16 cellular contexts compared by ENCODE assay signal in the genomic region with DNA sequence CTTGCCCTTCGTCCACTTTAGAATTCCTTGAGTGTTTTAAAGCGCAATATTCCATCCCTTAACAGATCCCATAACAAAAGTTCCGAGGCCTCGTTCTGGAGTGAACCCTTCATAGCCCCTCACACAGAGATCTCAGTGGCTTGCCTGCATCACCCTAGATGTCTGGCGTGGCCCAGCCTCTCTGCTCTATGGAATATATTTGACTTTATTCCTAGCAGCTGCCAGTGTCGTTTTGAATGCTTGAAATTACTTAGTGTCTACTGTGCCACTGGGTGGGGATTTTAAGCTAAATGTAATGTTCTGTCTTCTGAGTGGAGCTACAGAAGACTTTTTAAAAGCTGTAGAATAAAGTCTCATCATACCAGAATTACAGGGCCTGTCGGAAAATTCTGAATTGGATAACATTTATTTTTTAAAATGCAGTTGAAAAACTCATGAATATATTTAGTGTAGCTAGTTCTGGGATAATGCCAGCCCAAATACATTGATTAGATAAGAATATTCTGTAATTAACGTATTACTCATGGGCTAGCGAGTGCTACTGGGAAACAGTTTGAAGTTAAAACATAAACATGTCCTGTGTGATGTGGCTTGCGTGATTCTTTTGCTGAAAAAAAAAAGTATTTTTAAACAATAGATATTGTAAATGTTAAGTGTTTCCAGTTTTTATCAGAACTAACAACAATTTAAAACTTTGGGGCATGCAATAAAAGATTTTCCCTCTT.
A peak's percentile ranks its signal among the peaks of the same experiment; 100 is the strongest.
DNase-seq lines count a peak whose midpoint lies in the region; ATAC-seq, FAIRE-seq and TF ChIP-seq lines count a peak whose summit lies in the region.
"Had no signal": no experiment of that assay in that cellular context is flagged by ENCODE, and none has a peak within 500 bp of the region (broad histone marks: within the 10 kb centered on the region; RNA-seq: fewer than 3 reads in every experiment).

No MANE protein-coding gene starts in this region.

- BruUV-seq in HepG2 (replicated peaks; lab: Mats Ljungman, UMichigan), result no TSS peak

- DNase-seq in HepG2 (ENCODE audit: low spot score) (no peak), sigmoid colon (no peak)
- no peak for DNase-seq in stimulated activated effector memory CD8-positive, alpha-beta T cell treated with anti-CD3 and anti-CD28 coated beads, Interleukin-12 subunit alpha, Interleukin-12 subunit beta, amount 100 ng/mL, for 72 hours (ENCODE audit: low spot score in 2 of 2)
- DNase-seq: activated CD8-positive, alpha-beta T cell treated with anti-CD3 and anti-CD28 coated beads for 36 hours; anterior cingulate cortex; HCEC 1CT; NCI-H748 treated with DMSO at 0.1 percent for 48 hours; stimulated activated naive B cell treated with anti-CD40 and anti-IgM and Interleukin-4, amounts not matched to agents 10 μg/mL and 1 μg/mL and 100 μg/mL, for 72 hours had no signal

- no peak overlapping the region for H3K4me3 ChIP-seq in HEK293 (ENCODE audit: low read depth, low read length)
- peak overlapping the region in 1 of 3 experiments; percentile 37; a peak in 1 of 6 replicates for H3K4me3 ChIP-seq in HepG2 (replicated peaks in 1 of 3; ENCODE audit: insufficient read depth in 1 of 3, low read depth in 2 of 3, low read length in 3 of 3)
- H3K4me3 ChIP-seq in sigmoid colon, result no peak overlapping the region
- H3K4me3 ChIP-seq: skin epidermis had no signal

- H2AFZ ChIP-seq in HepG2 (ENCODE audit: low read length), result no peak overlapping the region

- H3K79me2 ChIP-seq in HepG2 (ENCODE audit: insufficient read depth, low read length), result peaks cover 4% of the 10 kb centered on the region

- TF ChIP-seq EP300 in HepG2 (IDR thresholded peaks at IDR 0.05; ENCODE audit: low read depth in 2 of 2, low read length in 2 of 2) (no peak), HepG2 (CRISPR knock-in tag; IDR thresholded peaks at IDR 0.05; ENCODE audit: borderline replicate concordance) (no peak), sigmoid colon (IDR thresholded peaks at IDR 0.05) (no peak)

- H3K4me1 ChIP-seq in HEK293 (ENCODE audit: control insufficient read depth, insufficient read depth, low read length) (peaks cover 20% of the 10 kb centered on the region), HepG2 (ENCODE audit: insufficient read depth, low read length) (peaks cover 71% of the 10 kb centered on the region), sigmoid colon (peaks cover 0 to 43% (median 26%) of the 10 kb centered on the region in 4 donors)

- H3K27me3 Mint-ChIP-seq in brain, result no peaks in the 10 kb centered on the region
- H3K27me3 Mint-ChIP-seq: activated CD8-positive, alpha-beta T cell treated with anti-CD3 and anti-CD28 coated beads for 36 hours; stimulated activated naive B cell treated with anti-CD40 and anti-IgM and Interleukin-4, amounts not matched to agents 10 μg/mL and 1 μg/mL and 100 μg/mL, for 72 hours had no signal

- H3K27ac Mint-ChIP-seq in brain, result peak overlapping the region; percentile 19 to 89 (median 44)
- H3K27ac Mint-ChIP-seq in stimulated activated effector memory CD8-positive, alpha-beta T cell treated with anti-CD3 and anti-CD28 coated beads, Interleukin-12 subunit alpha, Interleukin-12 subunit beta, amount 100 ng/mL, for 72 hours, result no peak overlapping the region
- H3K27ac Mint-ChIP-seq: activated CD8-positive, alpha-beta T cell treated with anti-CD3 and anti-CD28 coated beads for 36 hours; activated T-helper 2 cell treated with anti-CD3 and anti-CD28 coated beads, Interferon-gamma antibody, Interleukin-2, Interleukin-4, amounts not matched to agents 10 μg/mL and 5 μg/mL and 100 μg/mL, durations not matched to agents 14 hours and 24 hours and 36 hours had no signal

- TF ChIP-seq POLR2A in HepG2 (IDR thresholded peaks at IDR 0.05; ENCODE audit: insufficient read depth in 1 of 2, low read depth in 2 of 2, low read length in 2 of 2) (no peak), sigmoid colon (IDR thresholded peaks at IDR 0.05) (no peak)

- no peaks in the 10 kb centered on the region for H4K20me1 ChIP-seq in HepG2 (ENCODE audit: insufficient read depth, low read length)

- no peaks in the 10 kb centered on the region for H3K27me3 ChIP-seq in HepG2 (ENCODE audit: control insufficient read depth in 1 of 2, insufficient read depth in 2 of 2, low read length in 2 of 2)
- H3K27me3 ChIP-seq in sigmoid colon, result no peaks in the 10 kb centered on the region

- TF ChIP-seq CTCF in HEK293 (tag by site-specific recombination; IDR thresholded peaks at IDR 0.05) (no peak), brain (conservative IDR thresholded peaks at IDR 0.05) (no peak), HepG2 (CRISPR knock-in tag; IDR thresholded peaks at IDR 0.05) (no peak), sigmoid colon (IDR thresholded peaks at IDR 0.05) (no peak)

- intact Hi-C loops in HepG2 (cut with micrococcal nuclease; ENCODE audit: unreplicated experiment), result loop anchor here (10.0 kb wide), 1 partner anchor 130 kb away; the partner anchor contains the start of gene LRCH1
- intact Hi-C loops in sigmoid colon (cut with DNase I), result no loop called here

- ATAC-seq in HepG2 (peak; percentile 62), HG03439 (IDR thresholded peaks at IDR 0.05; ENCODE audit: unreplicated experiment) (no peak), esophagus mucosa (no peak)
- no peak for ATAC-seq in stimulated activated effector memory CD8-positive, alpha-beta T cell treated with anti-CD3 and anti-CD28 coated beads, Interleukin-12 subunit alpha, Interleukin-12 subunit beta, amount 100 ng/mL, for 72 hours
- ATAC-seq: activated CD8-positive, alpha-beta T cell treated with anti-CD3 and anti-CD28 coated beads for 36 hours; stimulated activated naive B cell treated with anti-CD40 and anti-IgM and Interleukin-4, amounts not matched to agents 10 μg/mL and 1 μg/mL and 100 μg/mL, for 72 hours had no signal

- H3K4me2 ChIP-seq in HepG2 (ENCODE audit: low read depth, low read length), result peak overlapping the region; percentile 69

- H3K9me3 ChIP-seq in HEK293 (ENCODE audit: control insufficient read depth, insufficient read depth, low read depth, low read length), result no peaks in the 10 kb centered on the region
- H3K9me3 ChIP-seq in HepG2 (ENCODE audit: low read length), result no peaks in the 10 kb centered on the region
- H3K9me3 ChIP-seq in sigmoid colon, result no peaks in the 10 kb centered on the region

- no peaks in the 10 kb centered on the region for H3K9me3 Mint-ChIP-seq in brain
- no peaks in the 10 kb centered on the region for H3K9me3 Mint-ChIP-seq in stimulated activated effector memory CD8-positive, alpha-beta T cell treated with anti-CD3 and anti-CD28 coated beads, Interleukin-12 subunit alpha, Interleukin-12 subunit beta, amount 100 ng/mL, for 72 hours
- H3K9me3 Mint-ChIP-seq: activated CD8-positive, alpha-beta T cell treated with anti-CD3 and anti-CD28 coated beads for 36 hours; activated T-helper 2 cell treated with anti-CD3 and anti-CD28 coated beads, Interferon-gamma antibody, Interleukin-2, Interleukin-4, amounts not matched to agents 10 μg/mL and 5 μg/mL and 100 μg/mL, durations not matched to agents 14 hours and 24 hours and 36 hours; stimulated activated naive B cell treated with anti-CD40 and anti-IgM and Interleukin-4, amounts not matched to agents 10 μg/mL and 1 μg/mL and 100 μg/mL, for 72 hours had no signal

- H3K36me3 ChIP-seq in HEK293 (ENCODE audit: control insufficient read depth in 2 of 2, insufficient read depth in 1 of 2, low read length in 2 of 2), result no peaks in the 10 kb centered on the region
- peaks cover 1 to 11% of the 10 kb centered on the region in 2 experiments; a peak in 2 of 5 replicates for H3K36me3 ChIP-seq in HepG2 (replicated peaks in 1 of 2; ENCODE audit: control insufficient read depth in 1 of 2, insufficient read depth in 2 of 2, low read length in 2 of 2)
- no peaks in the 10 kb centered on the region for H3K36me3 ChIP-seq in sigmoid colon

- WGBS in HepG2 (ENCODE audit: low lambda C conversion rate), result 70% methylated on average over 10 of the region's 10 CpGs
- 80 to 89% methylated on average over 10 of the region's 10 CpGs for WGBS in sigmoid colon, 2 donors

- no peak for FAIRE-seq in HepG2 (lab: Jason Lieb, UNC)
- FAIRE-seq: RCC 7860 had no signal

- no peak for TF ChIP-seq RAD21 in HepG2 (CRISPR knock-in tag; IDR thresholded peaks at IDR 0.05)

- H3K27ac ChIP-seq in HEK293 (ENCODE audit: extremely low read depth, low read depth, low read length) (no peak overlapping the region; the same call in 1 of the 2 replicates), HepG2 (ENCODE audit: extremely low read length, insufficient read depth, low read length) (peak overlapping the region; percentile 72), sigmoid colon (peak overlapping the region; percentile 15 to 67 (median 51))
- H3K27ac ChIP-seq: VCaP had no signal

- H3K4me1 Mint-ChIP-seq in brain, result peaks cover 69% of the 10 kb centered on the region
- peaks cover 10% of the 10 kb centered on the region for H3K4me1 Mint-ChIP-seq in stimulated activated effector memory CD8-positive, alpha-beta T cell treated with anti-CD3 and anti-CD28 coated beads, Interleukin-12 subunit alpha, Interleukin-12 subunit beta, amount 100 ng/mL, for 72 hours

- in situ Hi-C loops in HepG2 (cut with HindIII; ENCODE audit: extremely low pct_ligation_motif_present, low pct_unique_long_range_greater_than_20kb), result loop anchor here (10.0 kb wide), 1 partner anchor 540 kb away; no protein-coding TSS in a partner anchor

- POLR2A ChIA-PET in HEK293 (lab: Yijun Ruan, JAX) (interaction anchor here (1.3 kb wide), 1 partner anchor 133 kb away, joined by 4 read pairs; no protein-coding TSS in a partner anchor), HepG2 (lab: Yijun Ruan, JAX) (interaction anchor here (0.5 to 1.7 kb wide), 4 partner anchors 10 to 25 kb away, joined by 3 to 9 read pairs (median 4); no protein-coding TSS in a partner anchor)

- H3K9ac ChIP-seq in HepG2 (ENCODE audit: insufficient read depth, low read depth, low read length), result peak overlapping the region; percentile 45; the same call in 1 of the 2 replicates

- H3K36me3 Mint-ChIP-seq in brain, result peaks cover 7% of the 10 kb centered on the region
- peaks cover 41% of the 10 kb centered on the region for H3K36me3 Mint-ChIP-seq in stimulated activated effector memory CD8-positive, alpha-beta T cell treated with anti-CD3 and anti-CD28 coated beads, Interleukin-12 subunit alpha, Interleukin-12 subunit beta, amount 100 ng/mL, for 72 hours

- peak overlapping the region in 1 of 5 experiments; percentile 9 for H3K4me3 Mint-ChIP-seq in brain
- H3K4me3 Mint-ChIP-seq in stimulated activated effector memory CD8-positive, alpha-beta T cell treated with anti-CD3 and anti-CD28 coated beads, Interleukin-12 subunit alpha, Interleukin-12 subunit beta, amount 100 ng/mL, for 72 hours, result no peak overlapping the region
- H3K4me3 Mint-ChIP-seq: activated CD8-positive, alpha-beta T cell treated with anti-CD3 and anti-CD28 coated beads for 36 hours; stimulated activated naive B cell treated with anti-CD40 and anti-IgM and Interleukin-4, amounts not matched to agents 10 μg/mL and 1 μg/mL and 100 μg/mL, for 72 hours had no signal

- CTCF ChIA-PET in HEK293 (lab: Yijun Ruan, JAX) (no interaction called here), HepG2 (lab: Yijun Ruan, JAX; ENCODE audit: low intra/inter-chr PET ratio, low total read pairs) (no interaction called here)

TF ChIP-seq in HEK293, 187 proteins besides CTCF, POLR2A, EP300 and RAD21 (continues in another document):
- no peak for TF ChIP-seq YY2 (tag by site-specific recombination; IDR thresholded peaks at IDR 0.05)
- TF ChIP-seq ZNF324 (tag by site-specific recombination; IDR thresholded peaks at IDR 0.05), result no peak

TF ChIP-seq in HepG2, 621 proteins besides CTCF, POLR2A, EP300 and RAD21 (continues in another document):
- no peak for TF ChIP-seq PAWR (CRISPR knock-in tag; IDR thresholded peaks at IDR 0.05; ENCODE audit: borderline replicate concordance)
